Comparison of ENCODE assay signal across 1 cellular context in genomic region chr1:74812180-74812541, GRCh38.
TF ChIP-seq lines count a peak whose summit lies in the region.

No MANE protein-coding gene starts in this region.

TF ChIP-seq in GM12878, 131 proteins besides CTCF, POLR2A, EP300 and RAD21 (continued from another document):
- TF ChIP-seq MLLT1 (IDR thresholded peaks at IDR 0.05) (no peak), MTA3 (IDR thresholded peaks at IDR 0.05; ENCODE audit: borderline replicate concordance, low read length) (no peak), MYB (IDR thresholded peaks at IDR 0.05; ENCODE audit: borderline replicate concordance, low read depth, low read length) (no peak), MEF2B (IDR thresholded peaks at IDR 0.05; ENCODE audit: partially characterized antibody, poor library complexity, severe bottlenecking) (no peak), KAT2A (conservative IDR thresholded peaks at IDR 0.05; ENCODE audit: control insufficient read depth, low read depth, low read length) (no peak), CREB1 (IDR thresholded peaks at IDR 0.05; ENCODE audit: low read depth) (no peak), SPI1 (IDR thresholded peaks at IDR 0.05; ENCODE audit: borderline replicate concordance, insufficient read depth, low read depth, low read length) (no peak), BHLHE40 (IDR thresholded peaks at IDR 0.05; ENCODE audit: borderline replicate concordance in 1 of 2, low read depth in 2 of 2, low read length in 1 of 2) (peak; percentile 21 to 59; a peak in 1 of 4 replicates), MTA2 (IDR thresholded peaks at IDR 0.05; ENCODE audit: low read depth) (peak; percentile 88), DPF2 (IDR thresholded peaks at IDR 0.05) (peak; percentile 33; the same call in 1 of the 2 replicates), CHD1 (IDR thresholded peaks at IDR 0.05; ENCODE audit: low read depth, low read length) (no peak), E4F1 (IDR thresholded peaks at IDR 0.05; ENCODE audit: borderline replicate concordance, partially characterized antibody) (no peak), ATF3 (IDR thresholded peaks at IDR 0.05; ENCODE audit: borderline replicate concordance, extremely low read depth, low read depth, low read length) (no peak), SUZ12 (IDR thresholded peaks at IDR 0.05; ENCODE audit: unreplicated experiment) (no peak), ZNF217 (IDR thresholded peaks at IDR 0.05) (0 out of 2 replicates have a peak, but pooled peaks have one; percentile 70), ZBED1 (IDR thresholded peaks at IDR 0.05; ENCODE audit: borderline replicate concordance) (no peak), NKRF (conservative IDR thresholded peaks at IDR 0.05) (no peak), IKZF2 (IDR thresholded peaks at IDR 0.05) (no peak; a peak in 1 of 4 replicates), NBN (IDR thresholded peaks at IDR 0.05) (no peak), ZNF384 (IDR thresholded peaks at IDR 0.05; ENCODE audit: borderline replicate concordance, low read depth, low read length) (no peak), GATAD2B (conservative IDR thresholded peaks at IDR 0.05; ENCODE audit: low read depth) (no peak), STAT3 (IDR thresholded peaks at IDR 0.05; ENCODE audit: low read depth, low read length) (no peak), RAD51 (IDR thresholded peaks at IDR 0.05) (no peak), BRCA1 (IDR thresholded peaks at IDR 0.05; ENCODE audit: low read depth, low read length) (no peak), SKIL (IDR thresholded peaks at IDR 0.05; ENCODE audit: low read depth, poor library complexity, severe bottlenecking) (peak; percentile 25), PAX5 (IDR thresholded peaks at IDR 0.05; ENCODE audit: borderline replicate concordance, low read depth, low read length) (0 out of 2 replicates have a peak, but pooled peaks have one; percentile 16), CBFB (IDR thresholded peaks at IDR 0.05; ENCODE audit: low read depth) (no peak), ZSCAN29 (IDR thresholded peaks at IDR 0.05) (no peak), CEBPZ (IDR thresholded peaks at IDR 0.05; ENCODE audit: low read depth, low read length) (no peak)
